ENCODE assay signal across 26 cellular contexts in the genomic region with DNA sequence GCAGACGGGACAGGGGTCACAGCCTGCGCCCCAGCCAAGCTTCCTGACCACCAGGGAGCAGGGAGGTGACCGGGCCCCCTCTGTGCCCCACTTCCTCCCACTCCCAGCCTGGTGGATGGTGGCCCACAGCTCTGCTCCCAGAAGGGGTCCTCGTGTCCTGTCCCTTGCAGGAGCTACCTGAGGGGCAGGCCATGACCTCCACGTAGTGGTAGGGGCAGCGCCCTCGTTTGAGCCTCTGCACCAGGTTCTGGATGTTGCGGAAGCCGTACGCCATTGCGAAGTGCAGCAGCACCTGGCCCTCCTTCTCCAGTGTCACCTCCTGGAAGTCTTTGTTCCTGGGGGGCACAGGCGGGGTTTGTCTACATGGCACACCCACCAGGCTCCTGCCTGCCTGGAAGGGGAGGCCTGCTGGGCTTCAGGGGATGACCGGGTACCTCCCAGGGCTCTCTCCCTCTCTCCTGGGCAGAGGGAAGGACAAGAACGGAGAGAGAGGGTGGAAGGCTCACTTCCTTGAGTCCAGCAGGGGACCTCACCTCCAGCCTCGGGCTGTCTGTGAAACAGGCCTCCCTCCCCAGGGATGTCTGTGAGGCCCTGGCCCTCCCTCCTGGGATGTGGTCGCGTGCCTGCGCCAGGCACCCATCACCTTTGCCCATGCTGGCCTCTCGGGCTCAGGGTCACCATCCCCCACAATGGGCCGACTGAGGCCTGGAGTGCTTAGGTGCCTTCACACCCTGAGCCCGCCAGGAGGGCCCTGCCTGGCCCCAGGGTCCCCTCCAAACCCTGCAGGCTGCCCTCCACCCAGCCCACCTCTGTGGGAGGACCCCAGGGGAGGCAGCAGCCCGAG. TPM values are rescaled to one million over a fixed set of nuclear protein-coding genes. Genes with fewer than 3 reads are reported as not detected.
DNase-seq lines count a peak whose midpoint lies in the region; ATAC-seq and TF ChIP-seq lines count a peak whose summit lies in the region.
"Had no signal": no experiment of that assay in that cellular context is flagged by ENCODE, and none has a peak within 500 bp of the region (broad histone marks: within the 10 kb centered on the region; RNA-seq: fewer than 3 reads in every experiment).

No MANE protein-coding gene starts in this region.

- H3K4me3 ChIP-seq in OCI-LY1 (ENCODE audit: low read depth, low read length, poor library complexity, severe bottlenecking) (no peak overlapping the region), spleen (no peak overlapping the region)
- H3K4me3 ChIP-seq: Peyer's patch, testis had no signal

- H3K4me3 Mint-ChIP-seq in activated CD8-positive, alpha-beta T cell treated with anti-CD3 and anti-CD28 coated beads for 36 hours: no peak overlapping the region
- no peak overlapping the region for H3K4me3 Mint-ChIP-seq in activated CD8-positive, alpha-beta T cell treated with anti-CD3 and anti-CD28 coated beads, Interleukin-2, amount 10 ng/mL, durations not matched to agents 7 days and 5 days
- H3K4me3 Mint-ChIP-seq: activated CD4-positive, alpha-beta T cell treated with anti-CD3 and anti-CD28 coated beads, Interleukin-2, amount 10 ng/mL, durations not matched to agents 24 days and 14 days; activated T-helper 17 cell treated with anti-CD3 and anti-CD28 coated beads, Interleukin-2, amount 50 U/mL, for 72 hours had no signal

- no peak for TF ChIP-seq CTCF in activated CD8-positive, alpha-beta T cell treated with anti-CD3 and anti-CD28 coated beads for 36 hours (IDR thresholded peaks at IDR 0.05)
- TF ChIP-seq CTCF in OCI-LY1 (IDR thresholded peaks at IDR 0.05; ENCODE audit: low read length): no peak
- no peak for TF ChIP-seq CTCF in spleen (IDR thresholded peaks at IDR 0.05 in 8 of 11, conservative IDR thresholded peaks at IDR 0.05 in 3 of 11)

- no peak for ATAC-seq in activated CD8-positive, alpha-beta T cell treated with anti-CD3 and anti-CD28 coated beads for 36 hours
- ATAC-seq in activated CD8-positive, alpha-beta T cell treated with anti-CD3 and anti-CD28 coated beads, Interleukin-2, amount 10 ng/mL, durations not matched to agents 7 days and 5 days: no peak
- ATAC-seq: activated T-helper 17 cell treated with anti-CD3 and anti-CD28 coated beads, Interleukin-2, amount 50 U/mL, for 72 hours; HepG2; left ventricle myocardium superior; stimulated activated naive CD8-positive, alpha-beta T cell treated with anti-CD3 and anti-CD28 coated beads, Interleukin-15, Interleukin-2, amounts not matched to agents 100 U/mL and 50 U/mL, for 24 hours had no signal

- CTCF ChIA-PET in activated CD8-positive, alpha-beta T cell treated with anti-CD3 and anti-CD28 coated beads for 36 hours (lab: Charles Lee): interaction anchor here (1.0 to 19.6 kb wide), 3 partner anchors 10 to 19 kb away, joined by 3 to 207 read pairs (median 4); a partner anchor contains a TSS
- CTCF ChIA-PET in activated CD8-positive, alpha-beta T cell treated with anti-CD3 and anti-CD28 coated beads, Interleukin-2, amount 10 ng/mL, durations not matched to agents 7 days and 5 days (lab: Charles Lee): interaction anchor here (0.7 kb wide), 1 partner anchor 41 kb away, joined by 3 read pairs; a partner anchor contains a TSS

- no peak overlapping the region for H2AFZ ChIP-seq in OCI-LY1 (ENCODE audit: low read length)

- peaks cover 23% of the 10 kb centered on the region for H3K4me1 ChIP-seq in OCI-LY1 (ENCODE audit: insufficient read depth, low read length, severe bottlenecking)
- peaks cover 5 to 34% (median 31%) of the 10 kb centered on the region in 6 donors for H3K4me1 ChIP-seq in spleen

- no peaks in the 10 kb centered on the region for H3K79me2 ChIP-seq in OCI-LY1 (ENCODE audit: insufficient read depth, low read length)

- H3K27ac ChIP-seq in OCI-LY1 (ENCODE audit: low read depth, low read length, poor library complexity, severe bottlenecking) (peak overlapping the region; percentile 58), spleen (no peak overlapping the region)
- H3K27ac ChIP-seq: Peyer's patch, testis, WERI-Rb-1 had no signal

- no peaks in the 10 kb centered on the region for H3K27me3 Mint-ChIP-seq in activated CD8-positive, alpha-beta T cell treated with anti-CD3 and anti-CD28 coated beads for 36 hours
- no peaks in the 10 kb centered on the region for H3K27me3 Mint-ChIP-seq in activated CD8-positive, alpha-beta T cell treated with anti-CD3 and anti-CD28 coated beads, Interleukin-2, amount 10 ng/mL, durations not matched to agents 7 days and 5 days (ENCODE audit: low read depth)
- H3K27me3 Mint-ChIP-seq: activated T-helper 17 cell treated with anti-CD3 and anti-CD28 coated beads, Interleukin-2, amount 50 U/mL, for 72 hours; CD8-positive, alpha-beta memory T cell had no signal

- no peak overlapping the region for H3K27ac Mint-ChIP-seq in activated CD8-positive, alpha-beta T cell treated with anti-CD3 and anti-CD28 coated beads for 36 hours
- H3K27ac Mint-ChIP-seq in activated CD8-positive, alpha-beta T cell treated with anti-CD3 and anti-CD28 coated beads, Interleukin-2, amount 10 ng/mL, durations not matched to agents 7 days and 5 days: no peak overlapping the region
- H3K27ac Mint-ChIP-seq: activated CD4-positive, alpha-beta T cell treated with anti-CD3 and anti-CD28 coated beads, Interleukin-2, amount 10 ng/mL, durations not matched to agents 24 days and 14 days; activated T-helper 17 cell treated with anti-CD3 and anti-CD28 coated beads, Interleukin-2, amount 50 U/mL, for 72 hours had no signal

- POLR2A ChIA-PET in activated CD8-positive, alpha-beta T cell treated with anti-CD3 and anti-CD28 coated beads for 36 hours (lab: Charles Lee): interaction anchor here (1.0 to 2.6 kb wide), 4 partner anchors 10 to 81 kb away, joined by 3 to 13 read pairs (median 8); a partner anchor contains a TSS
- POLR2A ChIA-PET in activated CD8-positive, alpha-beta T cell treated with anti-CD3 and anti-CD28 coated beads, Interleukin-2, amount 10 ng/mL, durations not matched to agents 7 days and 5 days (lab: Charles Lee): interaction anchor here (1.1 to 2.9 kb wide), 3 partner anchors 10 to 15 kb away, joined by 3 to 10 read pairs (median 6); a partner anchor contains a TSS

- TF ChIP-seq POLR2A in spleen (IDR thresholded peaks at IDR 0.05): no peak

- H3K27me3 ChIP-seq in OCI-LY1 (ENCODE audit: insufficient read depth, low read length) (no peaks in the 10 kb centered on the region), spleen (replicated peaks in 1 of 7) (peaks cover 0 to 35% (median 18%) of the 10 kb centered on the region in 7 donors)
- H3K27me3 ChIP-seq: testis had no signal

- peaks cover 4% of the 10 kb centered on the region for H3K36me3 Mint-ChIP-seq in activated CD8-positive, alpha-beta T cell treated with anti-CD3 and anti-CD28 coated beads for 36 hours (ENCODE audit: low read depth)
- H3K36me3 Mint-ChIP-seq in activated CD8-positive, alpha-beta T cell treated with anti-CD3 and anti-CD28 coated beads, Interleukin-2, amount 10 ng/mL, durations not matched to agents 7 days and 5 days (ENCODE audit: low read depth): peaks cover 11% of the 10 kb centered on the region

- no peak overlapping the region for H3K9ac ChIP-seq in OCI-LY1 (ENCODE audit: low read length)

- no peak overlapping the region for H3K4me2 ChIP-seq in OCI-LY1 (ENCODE audit: low read length)

- no peaks in the 10 kb centered on the region for H4K20me1 ChIP-seq in OCI-LY1 (ENCODE audit: insufficient read depth, low read length)

- H3K9me3 ChIP-seq in OCI-LY1 (ENCODE audit: low read length) (no peaks in the 10 kb centered on the region), spleen (no peaks in the 10 kb centered on the region)
- H3K9me3 ChIP-seq: Peyer's patch, testis had no signal

- H3K4me1 Mint-ChIP-seq in activated CD8-positive, alpha-beta T cell treated with anti-CD3 and anti-CD28 coated beads for 36 hours (ENCODE audit: low read depth): peaks cover 12% of the 10 kb centered on the region
- peaks cover 7% of the 10 kb centered on the region for H3K4me1 Mint-ChIP-seq in activated CD8-positive, alpha-beta T cell treated with anti-CD3 and anti-CD28 coated beads, Interleukin-2, amount 10 ng/mL, durations not matched to agents 7 days and 5 days (ENCODE audit: low read depth)

- H3K36me3 ChIP-seq in OCI-LY1 (ENCODE audit: insufficient read depth, low read length) (peaks cover 58% of the 10 kb centered on the region), spleen (peaks cover 0 to 69% (median 43%) of the 10 kb centered on the region in 6 donors)

- no peaks in the 10 kb centered on the region for H3K9me3 Mint-ChIP-seq in activated CD8-positive, alpha-beta T cell treated with anti-CD3 and anti-CD28 coated beads for 36 hours
- no peaks in the 10 kb centered on the region for H3K9me3 Mint-ChIP-seq in activated CD8-positive, alpha-beta T cell treated with anti-CD3 and anti-CD28 coated beads, Interleukin-2, amount 10 ng/mL, durations not matched to agents 7 days and 5 days (ENCODE audit: insufficient read depth)
- H3K9me3 Mint-ChIP-seq: activated CD4-positive, alpha-beta T cell treated with anti-CD3 and anti-CD28 coated beads, Interleukin-2, amount 10 ng/mL, durations not matched to agents 24 days and 14 days; activated T-helper 17 cell treated with anti-CD3 and anti-CD28 coated beads, Interleukin-2, amount 50 U/mL, for 72 hours; CD8-positive, alpha-beta memory T cell had no signal

- peaks cover 4% of the 10 kb centered on the region; the same call in 1 of the 2 replicates for H3F3A ChIP-seq in OCI-LY1 (ENCODE audit: insufficient read depth, low read length)

- WGBS in spleen, 5 donors: 84 to 93% (median 89%) methylated on average over 17 to 22 of the region's 22 CpGs

- DNase-seq in activated CD8-positive, alpha-beta T cell treated with anti-CD3 and anti-CD28 coated beads for 36 hours: peak; percentile 1
- no peak for DNase-seq in activated CD8-positive, alpha-beta T cell treated with anti-CD3 and anti-CD28 coated beads, Interleukin-2, amount 10 ng/mL, durations not matched to agents 7 days and 5 days
- DNase-seq in spleen (peak; percentile 72), NOMO-1 treated with DMSO at 0.1 percent for 48 hours (lab: John Stamatoyannopoulos, UW; ENCODE audit: unreplicated experiment) (no peak), CD1c-positive myeloid dendritic cell (ENCODE audit: extremely low spot score) (no peak)
- DNase-seq: activated naive CD4-positive, alpha-beta T cell treated with anti-CD3 and anti-CD28 coated beads, Interleukin-2, amount 50 U/mL, for 16 hours; AML-193; amniotic stem cell; CD8-positive, alpha-beta memory T cell; DMS 273 treated with DMSO at 0.1 percent for 48 hours; GOT3; left ventricle myocardium superior; NCI-H1092; NCI-H187; NCI-H526; nucleus accumbens; Peyer's patch; SIG-M5; stimulated activated naive CD8-positive, alpha-beta T cell treated with anti-CD3 and anti-CD28 coated beads, Interleukin-15, Interleukin-2, amounts not matched to agents 100 U/mL and 50 U/mL, for 24 hours; T-helper 9 cell; testis; WERI-Rb-1 had no signal

- intact Hi-C loops in activated CD8-positive, alpha-beta T cell treated with anti-CD3 and anti-CD28 coated beads for 36 hours (cut with micrococcal nuclease): no loop called here
- intact Hi-C loops in spleen (cut with DNase I; ENCODE audit: low total_unique reads): no loop called here

- H3K9me2 ChIP-seq in OCI-LY1 (ENCODE audit: low read depth, low read length): no peaks in the 10 kb centered on the region

RNA-seq across cellular contexts. Expression of a gene that starts 4.0 kb away (rescaled TPM):
- 10 to 100 TPM; 28.8 to 32.6 TPM for total RNA-seq in activated CD8-positive, alpha-beta T cell treated with anti-CD3 and anti-CD28 coated beads for 36 hours
- total RNA-seq in activated CD8-positive, alpha-beta T cell treated with anti-CD3 and anti-CD28 coated beads, Interleukin-2, amount 10 ng/mL, durations not matched to agents 7 days and 5 days: 10 to 100 TPM in 1 of 2 experiments, 1 to 10 TPM in 1; 8.4 to 11.2 TPM
- 10 to 100 TPM in 6 of 7 donors, 1 to 10 TPM in 1; 7.7 to 25.8 (median 17.6) TPM for total RNA-seq in spleen
- polyA plus RNA-seq in spleen: 10 to 100 TPM; 25.7 to 75.8 (median 32.5) TPM

RNA-seq across cellular contexts. Expression of a gene that starts 4.6 kb away (rescaled TPM):
- 1 to 10 TPM; 4.6 to 5.7 TPM for total RNA-seq in activated CD8-positive, alpha-beta T cell treated with anti-CD3 and anti-CD28 coated beads for 36 hours
- 1 to 10 TPM; 3.9 TPM for total RNA-seq in activated CD8-positive, alpha-beta T cell treated with anti-CD3 and anti-CD28 coated beads, Interleukin-2, amount 10 ng/mL, durations not matched to agents 7 days and 5 days
- total RNA-seq in spleen: 10 to 100 TPM in 1 of 7 donors, 1 to 10 TPM in 6; 2.9 to 11.9 (median 6.3) TPM
- 10 to 100 TPM; 12.0 to 23.7 (median 13.9) TPM for polyA plus RNA-seq in spleen

RNA-seq across cellular contexts. Expression of a gene that starts 9.9 kb away (rescaled TPM):
- 10 to 100 TPM; 21.3 to 25.0 TPM for total RNA-seq in activated CD8-positive, alpha-beta T cell treated with anti-CD3 and anti-CD28 coated beads for 36 hours
- total RNA-seq in activated CD8-positive, alpha-beta T cell treated with anti-CD3 and anti-CD28 coated beads, Interleukin-2, amount 10 ng/mL, durations not matched to agents 7 days and 5 days: 10 to 100 TPM; 24.9 to 32.4 TPM
- 10 to 100 TPM; 24.9 to 60.2 (median 39.5) TPM for total RNA-seq in spleen
- 10 to 100 TPM; 34.1 to 80.4 (median 37.7) TPM for polyA plus RNA-seq in spleen

RNA-seq across cellular contexts. Expression of a gene that starts 9.9 kb away (rescaled TPM):
- total RNA-seq in activated CD8-positive, alpha-beta T cell treated with anti-CD3 and anti-CD28 coated beads for 36 hours: 10 to 100 TPM; 34.3 to 38.4 TPM
- total RNA-seq in activated CD8-positive, alpha-beta T cell treated with anti-CD3 and anti-CD28 coated beads, Interleukin-2, amount 10 ng/mL, durations not matched to agents 7 days and 5 days: 10 to 100 TPM; 12.3 to 14.2 TPM
- total RNA-seq in spleen: 10 to 100 TPM; 28.6 to 40.9 (median 36.4) TPM
- 10 to 100 TPM; 49.9 to 77.2 (median 63.4) TPM for polyA plus RNA-seq in spleen

RNA-seq across cellular contexts. Expression of a gene that starts 16.0 kb away (rescaled TPM):
- total RNA-seq in activated CD8-positive, alpha-beta T cell treated with anti-CD3 and anti-CD28 coated beads for 36 hours: 10 to 100 TPM; 37.2 to 43.1 TPM
- 10 to 100 TPM in 1 of 2 experiments, 1 to 10 TPM in 1; 8.1 to 10.6 TPM for total RNA-seq in activated CD8-positive, alpha-beta T cell treated with anti-CD3 and anti-CD28 coated beads, Interleukin-2, amount 10 ng/mL, durations not matched to agents 7 days and 5 days
- total RNA-seq in spleen: 10 to 100 TPM in 5 of 7 donors, 1 to 10 TPM in 2; 7.2 to 20.2 (median 12.8) TPM
- polyA plus RNA-seq in spleen: 10 to 100 TPM; 15.6 to 31.9 (median 30.4) TPM

Comparison
In these comparisons a context has a peak if more than half of its experiments do, and no peak if none do; other contexts are left out.
1. DNase-seq: peak in activated CD8-positive, alpha-beta T cell treated with anti-CD3 and anti-CD28 coated beads for 36 hours (single experiment) and spleen (single experiment); none in activated CD8-positive, alpha-beta T cell treated with anti-CD3 and anti-CD28 coated beads, Interleukin-2, amount 10 ng/mL, durations not matched to agents 7 days and 5 days (single experiment), NOMO-1 treated with DMSO at 0.1 percent for 48 hours (single experiment) and CD1c-positive myeloid dendritic cell (single experiment).